In the genomic region with DNA sequence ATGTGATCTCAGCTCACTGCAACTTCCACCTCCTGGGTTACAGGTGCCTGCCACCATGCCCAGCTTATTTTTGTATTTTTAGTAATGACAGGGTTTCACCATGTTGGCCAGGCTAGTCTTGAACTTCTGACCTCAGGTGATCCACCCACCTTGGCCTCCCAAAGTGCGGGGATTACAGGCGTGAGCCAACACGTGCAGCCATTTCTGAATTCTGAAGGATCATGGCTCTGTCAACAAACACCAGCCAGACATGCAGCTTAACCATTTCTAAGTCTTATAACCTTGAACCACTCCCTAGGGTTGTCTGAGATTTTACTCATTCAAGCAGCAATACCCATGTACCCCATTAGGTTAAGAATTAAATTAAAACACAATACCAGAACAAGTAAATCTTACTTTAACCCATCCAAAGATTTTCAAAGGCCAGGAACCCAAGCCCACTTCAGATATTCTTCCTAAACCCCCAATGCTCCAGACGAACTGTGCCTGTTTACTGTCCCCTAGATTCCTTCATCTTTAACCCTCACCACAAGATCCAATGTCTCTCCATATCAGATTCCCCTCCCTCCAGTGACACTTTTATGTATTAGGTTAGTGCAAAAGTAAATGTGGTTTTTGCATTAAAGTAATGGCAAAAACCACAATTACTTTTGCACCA, we compare ENCODE assay signal across 3 cellular contexts.
TF ChIP-seq lines count a peak whose summit lies in the region.

No MANE protein-coding gene starts in this region.

TF ChIP-seq in SK-N-SH treated with all-trans-retinoic acid at 6 μM for 48 hours, 23 proteins besides CTCF, POLR2A, EP300 and RAD21 (continued from another document):
- TF ChIP-seq CREB5 (CRISPR knock-in tag; IDR thresholded peaks at IDR 0.05; ENCODE audit: low read depth) = 0 out of 2 replicates have a peak, but pooled peaks have one; percentile 17

TF ChIP-seq in SK-N-SH, 30 proteins besides CTCF, POLR2A, EP300 and RAD21 (continued from another document):
- TF ChIP-seq, protein P1, sequence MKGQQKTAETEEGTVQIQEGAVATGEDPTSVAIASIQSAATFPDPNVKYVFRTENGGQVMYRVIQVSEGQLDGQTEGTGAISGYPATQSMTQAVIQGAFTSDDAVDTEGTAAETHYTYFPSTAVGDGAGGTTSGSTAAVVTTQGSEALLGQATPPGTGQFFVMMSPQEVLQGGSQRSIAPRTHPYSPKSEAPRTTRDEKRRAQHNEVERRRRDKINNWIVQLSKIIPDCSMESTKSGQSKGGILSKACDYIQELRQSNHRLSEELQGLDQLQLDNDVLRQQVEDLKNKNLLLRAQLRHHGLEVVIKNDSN (IDR thresholded peaks at IDR 0.05; ENCODE audit: borderline replicate concordance, low read depth) = no peak
- no peak for TF ChIP-seq PBX3 (IDR thresholded peaks at IDR 0.05)
- TF ChIP-seq, protein P2, sequence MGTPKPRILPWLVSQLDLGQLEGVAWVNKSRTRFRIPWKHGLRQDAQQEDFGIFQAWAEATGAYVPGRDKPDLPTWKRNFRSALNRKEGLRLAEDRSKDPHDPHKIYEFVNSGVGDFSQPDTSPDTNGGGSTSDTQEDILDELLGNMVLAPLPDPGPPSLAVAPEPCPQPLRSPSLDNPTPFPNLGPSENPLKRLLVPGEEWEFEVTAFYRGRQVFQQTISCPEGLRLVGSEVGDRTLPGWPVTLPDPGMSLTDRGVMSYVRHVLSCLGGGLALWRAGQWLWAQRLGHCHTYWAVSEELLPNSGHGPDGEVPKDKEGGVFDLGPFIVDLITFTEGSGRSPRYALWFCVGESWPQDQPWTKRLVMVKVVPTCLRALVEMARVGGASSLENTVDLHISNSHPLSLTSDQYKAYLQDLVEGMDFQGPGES (IDR thresholded peaks at IDR 0.05; ENCODE audit: low read depth, low read length) = no peak
- TF ChIP-seq RFX5 (IDR thresholded peaks at IDR 0.05; ENCODE audit: low read length) = no peak
- no peak for TF ChIP-seq FOXJ3 (CRISPR knock-in tag; IDR thresholded peaks at IDR 0.05)
- TF ChIP-seq FOXM1 (IDR thresholded peaks at IDR 0.05; ENCODE audit: low read depth) = no peak
- no peak for TF ChIP-seq FOSL2 (IDR thresholded peaks at IDR 0.05; ENCODE audit: borderline replicate concordance, low read depth)
- no peak for TF ChIP-seq YY1 (IDR thresholded peaks at IDR 0.05; ENCODE audit: low read depth)
- TF ChIP-seq, protein P3, sequence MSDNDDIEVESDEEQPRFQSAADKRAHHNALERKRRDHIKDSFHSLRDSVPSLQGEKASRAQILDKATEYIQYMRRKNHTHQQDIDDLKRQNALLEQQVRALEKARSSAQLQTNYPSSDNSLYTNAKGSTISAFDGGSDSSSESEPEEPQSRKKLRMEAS (IDR thresholded peaks at IDR 0.05; ENCODE audit: low read depth) = no peak
- TF ChIP-seq GABPA (IDR thresholded peaks at IDR 0.05; ENCODE audit: low read depth) = no peak

TF ChIP-seq in WTC11, 78 proteins besides CTCF, POLR2A, EP300 and RAD21 (continued from another document and continues in another):
- no peak for TF ChIP-seq HMGXB4 (CRISPR knock-in tag; IDR thresholded peaks at IDR 0.05)
- no peak for TF ChIP-seq ZNF232 (CRISPR knock-in tag; IDR thresholded peaks at IDR 0.05)
- no peak for TF ChIP-seq NFYB (CRISPR knock-in tag; conservative IDR thresholded peaks at IDR 0.05; ENCODE audit: low read depth)
- no peak for TF ChIP-seq MYBL2 (CRISPR knock-in tag; IDR thresholded peaks at IDR 0.05)
- TF ChIP-seq IRF2 (CRISPR knock-in tag; IDR thresholded peaks at IDR 0.05; ENCODE audit: borderline replicate concordance, low read depth) = no peak
- no peak for TF ChIP-seq NR3C1 (CRISPR knock-in tag; conservative IDR thresholded peaks at IDR 0.05; ENCODE audit: low read depth)
- peak; percentile 92 for TF ChIP-seq EMX1 (CRISPR knock-in tag; IDR thresholded peaks at IDR 0.05)
- TF ChIP-seq, protein P4, sequence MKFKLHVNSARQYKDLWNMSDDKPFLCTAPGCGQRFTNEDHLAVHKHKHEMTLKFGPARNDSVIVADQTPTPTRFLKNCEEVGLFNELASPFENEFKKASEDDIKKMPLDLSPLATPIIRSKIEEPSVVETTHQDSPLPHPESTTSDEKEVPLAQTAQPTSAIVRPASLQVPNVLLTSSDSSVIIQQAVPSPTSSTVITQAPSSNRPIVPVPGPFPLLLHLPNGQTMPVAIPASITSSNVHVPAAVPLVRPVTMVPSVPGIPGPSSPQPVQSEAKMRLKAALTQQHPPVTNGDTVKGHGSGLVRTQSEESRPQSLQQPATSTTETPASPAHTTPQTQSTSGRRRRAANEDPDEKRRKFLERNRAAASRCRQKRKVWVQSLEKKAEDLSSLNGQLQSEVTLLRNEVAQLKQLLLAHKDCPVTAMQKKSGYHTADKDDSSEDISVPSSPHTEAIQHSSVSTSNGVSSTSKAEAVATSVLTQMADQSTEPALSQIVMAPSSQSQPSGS (CRISPR knock-in tag; IDR thresholded peaks at IDR 0.05; ENCODE audit: borderline replicate concordance, low read depth) = no peak
- peak; percentile 68; the same call in 1 of the 2 replicates for TF ChIP-seq ZNF425 (CRISPR knock-in tag; conservative IDR thresholded peaks at IDR 0.05)
- TF ChIP-seq, protein P5, sequence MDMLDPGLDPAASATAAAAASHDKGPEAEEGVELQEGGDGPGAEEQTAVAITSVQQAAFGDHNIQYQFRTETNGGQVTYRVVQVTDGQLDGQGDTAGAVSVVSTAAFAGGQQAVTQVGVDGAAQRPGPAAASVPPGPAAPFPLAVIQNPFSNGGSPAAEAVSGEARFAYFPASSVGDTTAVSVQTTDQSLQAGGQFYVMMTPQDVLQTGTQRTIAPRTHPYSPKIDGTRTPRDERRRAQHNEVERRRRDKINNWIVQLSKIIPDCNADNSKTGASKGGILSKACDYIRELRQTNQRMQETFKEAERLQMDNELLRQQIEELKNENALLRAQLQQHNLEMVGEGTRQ (CRISPR knock-in tag; IDR thresholded peaks at IDR 0.05) = no peak
- TF ChIP-seq ESRRA (CRISPR knock-in tag; IDR thresholded peaks at IDR 0.05; ENCODE audit: borderline replicate concordance) = no peak
- TF ChIP-seq PRRX2 (CRISPR knock-in tag; IDR thresholded peaks at IDR 0.05) = peak; percentile 63
- TF ChIP-seq GRHL2 (CRISPR knock-in tag; IDR thresholded peaks at IDR 0.05; ENCODE audit: insufficient replicate concordance, severe bottlenecking) = no peak
- TF ChIP-seq, protein P6, sequence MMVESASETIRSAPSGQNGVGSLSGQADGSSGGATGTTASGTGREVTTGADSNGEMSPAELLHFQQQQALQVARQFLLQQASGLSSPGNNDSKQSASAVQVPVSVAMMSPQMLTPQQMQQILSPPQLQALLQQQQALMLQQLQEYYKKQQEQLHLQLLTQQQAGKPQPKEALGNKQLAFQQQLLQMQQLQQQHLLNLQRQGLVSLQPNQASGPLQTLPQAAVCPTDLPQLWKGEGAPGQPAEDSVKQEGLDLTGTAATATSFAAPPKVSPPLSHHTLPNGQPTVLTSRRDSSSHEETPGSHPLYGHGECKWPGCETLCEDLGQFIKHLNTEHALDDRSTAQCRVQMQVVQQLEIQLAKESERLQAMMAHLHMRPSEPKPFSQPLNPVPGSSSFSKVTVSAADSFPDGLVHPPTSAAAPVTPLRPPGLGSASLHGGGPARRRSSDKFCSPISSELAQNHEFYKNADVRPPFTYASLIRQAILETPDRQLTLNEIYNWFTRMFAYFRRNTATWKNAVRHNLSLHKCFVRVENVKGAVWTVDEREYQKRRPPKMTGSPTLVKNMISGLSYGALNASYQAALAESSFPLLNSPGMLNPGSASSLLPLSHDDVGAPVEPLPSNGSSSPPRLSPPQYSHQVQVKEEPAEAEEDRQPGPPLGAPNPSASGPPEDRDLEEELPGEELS (CRISPR knock-in tag; IDR thresholded peaks at IDR 0.05) = no peak
- TF ChIP-seq, protein P7, sequence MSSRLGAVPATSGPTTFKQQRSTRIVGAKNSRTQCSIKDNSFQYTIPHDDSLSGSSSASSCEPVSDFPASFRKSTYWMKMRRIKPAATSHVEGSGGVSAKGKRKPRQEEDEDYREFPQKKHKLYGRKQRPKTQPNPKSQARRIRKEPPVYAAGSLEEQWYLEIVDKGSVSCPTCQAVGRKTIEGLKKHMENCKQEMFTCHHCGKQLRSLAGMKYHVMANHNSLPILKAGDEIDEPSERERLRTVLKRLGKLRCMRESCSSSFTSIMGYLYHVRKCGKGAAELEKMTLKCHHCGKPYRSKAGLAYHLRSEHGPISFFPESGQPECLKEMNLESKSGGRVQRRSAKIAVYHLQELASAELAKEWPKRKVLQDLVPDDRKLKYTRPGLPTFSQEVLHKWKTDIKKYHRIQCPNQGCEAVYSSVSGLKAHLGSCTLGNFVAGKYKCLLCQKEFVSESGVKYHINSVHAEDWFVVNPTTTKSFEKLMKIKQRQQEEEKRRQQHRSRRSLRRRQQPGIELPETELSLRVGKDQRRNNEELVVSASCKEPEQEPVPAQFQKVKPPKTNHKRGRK (CRISPR knock-in tag; IDR thresholded peaks at IDR 0.05; ENCODE audit: borderline replicate concordance) = no peak
- no peak for TF ChIP-seq CBFB (CRISPR knock-in tag; IDR thresholded peaks at IDR 0.05; ENCODE audit: low read depth)
- TF ChIP-seq NR2C2 (CRISPR knock-in tag; IDR thresholded peaks at IDR 0.05) = no peak
- TF ChIP-seq ZNF138 (CRISPR knock-in tag; conservative IDR thresholded peaks at IDR 0.05) = no peak
- TF ChIP-seq, protein P8, sequence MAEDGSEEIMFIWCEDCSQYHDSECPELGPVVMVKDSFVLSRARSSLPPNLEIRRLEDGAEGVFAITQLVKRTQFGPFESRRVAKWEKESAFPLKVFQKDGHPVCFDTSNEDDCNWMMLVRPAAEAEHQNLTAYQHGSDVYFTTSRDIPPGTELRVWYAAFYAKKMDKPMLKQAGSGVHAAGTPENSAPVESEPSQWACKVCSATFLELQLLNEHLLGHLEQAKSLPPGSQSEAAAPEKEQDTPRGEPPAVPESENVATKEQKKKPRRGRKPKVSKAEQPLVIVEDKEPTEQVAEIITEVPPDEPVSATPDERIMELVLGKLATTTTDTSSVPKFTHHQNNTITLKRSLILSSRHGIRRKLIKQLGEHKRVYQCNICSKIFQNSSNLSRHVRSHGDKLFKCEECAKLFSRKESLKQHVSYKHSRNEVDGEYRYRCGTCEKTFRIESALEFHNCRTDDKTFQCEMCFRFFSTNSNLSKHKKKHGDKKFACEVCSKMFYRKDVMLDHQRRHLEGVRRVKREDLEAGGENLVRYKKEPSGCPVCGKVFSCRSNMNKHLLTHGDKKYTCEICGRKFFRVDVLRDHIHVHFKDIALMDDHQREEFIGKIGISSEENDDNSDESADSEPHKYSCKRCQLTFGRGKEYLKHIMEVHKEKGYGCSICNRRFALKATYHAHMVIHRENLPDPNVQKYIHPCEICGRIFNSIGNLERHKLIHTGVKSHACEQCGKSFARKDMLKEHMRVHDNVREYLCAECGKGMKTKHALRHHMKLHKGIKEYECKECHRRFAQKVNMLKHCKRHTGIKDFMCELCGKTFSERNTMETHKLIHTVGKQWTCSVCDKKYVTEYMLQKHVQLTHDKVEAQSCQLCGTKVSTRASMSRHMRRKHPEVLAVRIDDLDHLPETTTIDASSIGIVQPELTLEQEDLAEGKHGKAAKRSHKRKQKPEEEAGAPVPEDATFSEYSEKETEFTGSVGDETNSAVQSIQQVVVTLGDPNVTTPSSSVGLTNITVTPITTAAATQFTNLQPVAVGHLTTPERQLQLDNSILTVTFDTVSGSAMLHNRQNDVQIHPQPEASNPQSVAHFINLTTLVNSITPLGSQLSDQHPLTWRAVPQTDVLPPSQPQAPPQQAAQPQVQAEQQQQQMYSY (CRISPR knock-in tag; IDR thresholded peaks at IDR 0.05) = no peak
- TF ChIP-seq, protein P3 (CRISPR knock-in tag; IDR thresholded peaks at IDR 0.05) = no peak
- TF ChIP-seq, protein P9, sequence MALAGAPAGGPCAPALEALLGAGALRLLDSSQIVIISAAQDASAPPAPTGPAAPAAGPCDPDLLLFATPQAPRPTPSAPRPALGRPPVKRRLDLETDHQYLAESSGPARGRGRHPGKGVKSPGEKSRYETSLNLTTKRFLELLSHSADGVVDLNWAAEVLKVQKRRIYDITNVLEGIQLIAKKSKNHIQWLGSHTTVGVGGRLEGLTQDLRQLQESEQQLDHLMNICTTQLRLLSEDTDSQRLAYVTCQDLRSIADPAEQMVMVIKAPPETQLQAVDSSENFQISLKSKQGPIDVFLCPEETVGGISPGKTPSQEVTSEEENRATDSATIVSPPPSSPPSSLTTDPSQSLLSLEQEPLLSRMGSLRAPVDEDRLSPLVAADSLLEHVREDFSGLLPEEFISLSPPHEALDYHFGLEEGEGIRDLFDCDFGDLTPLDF (CRISPR knock-in tag; IDR thresholded peaks at IDR 0.05) = no peak
- TF ChIP-seq, protein P10, sequence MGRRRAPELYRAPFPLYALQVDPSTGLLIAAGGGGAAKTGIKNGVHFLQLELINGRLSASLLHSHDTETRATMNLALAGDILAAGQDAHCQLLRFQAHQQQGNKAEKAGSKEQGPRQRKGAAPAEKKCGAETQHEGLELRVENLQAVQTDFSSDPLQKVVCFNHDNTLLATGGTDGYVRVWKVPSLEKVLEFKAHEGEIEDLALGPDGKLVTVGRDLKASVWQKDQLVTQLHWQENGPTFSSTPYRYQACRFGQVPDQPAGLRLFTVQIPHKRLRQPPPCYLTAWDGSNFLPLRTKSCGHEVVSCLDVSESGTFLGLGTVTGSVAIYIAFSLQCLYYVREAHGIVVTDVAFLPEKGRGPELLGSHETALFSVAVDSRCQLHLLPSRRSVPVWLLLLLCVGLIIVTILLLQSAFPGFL (CRISPR knock-in tag; IDR thresholded peaks at IDR 0.05; ENCODE audit: borderline replicate concordance) = no peak
